Comparison of ENCODE assay signal across 24 cellular contexts in the genomic region with DNA sequence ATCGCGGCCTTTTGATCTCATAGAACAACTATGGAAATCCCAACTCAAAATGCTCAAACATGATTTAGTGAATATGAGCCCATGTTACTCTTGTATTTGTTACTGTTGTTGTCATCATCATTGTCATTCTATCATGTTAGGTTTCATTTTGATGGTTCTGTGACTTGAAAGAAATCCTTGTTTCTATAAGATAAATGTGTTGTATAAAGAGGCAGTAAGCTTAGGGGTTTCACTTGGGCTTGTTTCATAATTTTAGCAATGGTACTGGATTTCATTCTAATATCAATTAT. TPM values are rescaled to one million over a fixed set of nuclear protein-coding genes. Genes with fewer than 3 reads are reported as not detected.
DNase-seq lines count a peak whose midpoint lies in the region; ATAC-seq, FAIRE-seq and TF ChIP-seq lines count a peak whose summit lies in the region.
"Had no signal": no experiment of that assay in that cellular context is flagged by ENCODE, and none has a peak within 500 bp of the region (broad histone marks: within the 10 kb centered on the region; RNA-seq: fewer than 3 reads in every experiment).

No MANE protein-coding gene starts in this region.

- H3K79me2 ChIP-seq in HepG2 (ENCODE audit: insufficient read depth, low read length): no peaks in the 10 kb centered on the region

- H3K27me3 Mint-ChIP-seq in activated CD4-positive, alpha-beta memory T cell treated with anti-CD3 and anti-CD28 coated beads for 36 hours: no peaks in the 10 kb centered on the region
- no peaks in the 10 kb centered on the region for H3K27me3 Mint-ChIP-seq in central memory CD8-positive, alpha-beta T cell
- H3K27me3 Mint-ChIP-seq in stimulated activated naive CD8-positive, alpha-beta T cell treated with anti-CD3 and anti-CD28 coated beads, Interleukin-15, amount 100 ng/mL, for 72 hours: no peaks in the 10 kb centered on the region

- no peaks in the 10 kb centered on the region for H4K20me1 ChIP-seq in HepG2 (ENCODE audit: insufficient read depth, low read length)

- DNase-seq in HepG2 (ENCODE audit: low spot score) (no peak), KBM-7 (no peak)
- DNase-seq in activated CD4-positive, alpha-beta memory T cell treated with anti-CD3 and anti-CD28 coated beads for 36 hours: no peak
- no peak for DNase-seq in central memory CD8-positive, alpha-beta T cell (ENCODE audit: low spot score in 2 of 2)
- no peak for DNase-seq in stimulated activated naive CD8-positive, alpha-beta T cell treated with anti-CD3 and anti-CD28 coated beads, Interleukin-15, amount 100 ng/mL, for 72 hours
- DNase-seq: activated CD4-positive, alpha-beta T cell treated with anti-CD3 and anti-CD28 coated beads, Interleukin-2, amount 50 U/mL, for 4 hours; anterior cingulate cortex; dermis blood vessel endothelial cell; DMS79; Karpas-422; left cardiac atrium; mesendoderm; NCI-H1930; NCI-H226; NCI-H774; retina; stimulated activated CD4-positive, alpha-beta T cell treated with anti-CD3 and anti-CD28 coated beads, Interleukin-4, amount 100 ng/mL, for 1 hour; transverse colon had no signal

- no peak overlapping the region for H3K4me3 ChIP-seq in liver (ENCODE audit: low read depth in 1 of 3, low read length in 3 of 3)
- no peak overlapping the region for H3K4me3 ChIP-seq in HepG2 (replicated peaks in 1 of 3; ENCODE audit: insufficient read depth in 1 of 3, low read depth in 2 of 3, low read length in 3 of 3)
- H3K4me3 ChIP-seq: cardiac muscle cell, transverse colon had no signal

- H3K4me3 Mint-ChIP-seq in activated CD4-positive, alpha-beta memory T cell treated with anti-CD3 and anti-CD28 coated beads for 36 hours: no peak overlapping the region
- peak overlapping the region; percentile 71 for H3K4me3 Mint-ChIP-seq in central memory CD8-positive, alpha-beta T cell
- peak overlapping the region; percentile 54 to 60 for H3K4me3 Mint-ChIP-seq in stimulated activated naive CD8-positive, alpha-beta T cell treated with anti-CD3 and anti-CD28 coated beads, Interleukin-15, amount 100 ng/mL, for 72 hours

- H3K27ac ChIP-seq in liver (ENCODE audit: low read depth in 1 of 2, low read length in 2 of 2) (peak overlapping the region in 1 of 2 donors; percentile 66), HepG2 (ENCODE audit: extremely low read length, insufficient read depth, low read length) (no peak overlapping the region)
- H3K27ac ChIP-seq: cardiac muscle cell had no signal

- H3K4me1 ChIP-seq in liver (ENCODE audit: control insufficient read depth in 4 of 4, insufficient read depth in 4 of 4, low read length in 3 of 4) (peaks cover 1 to 26% (median 17%) of the 10 kb centered on the region in 4 donors), HepG2 (ENCODE audit: insufficient read depth, low read length) (no peaks in the 10 kb centered on the region)

- ATAC-seq in HepG2 (no peak), HG02763 (IDR thresholded peaks at IDR 0.05; ENCODE audit: unreplicated experiment) (no peak)
- ATAC-seq in central memory CD8-positive, alpha-beta T cell (replicated peaks; ENCODE audit: extremely low read depth, poor library complexity, severe bottlenecking): no peak
- no peak for ATAC-seq in stimulated activated naive CD8-positive, alpha-beta T cell treated with anti-CD3 and anti-CD28 coated beads, Interleukin-15, amount 100 ng/mL, for 72 hours
- ATAC-seq: left cardiac atrium had no signal

- in situ Hi-C loops in HepG2 (cut with HindIII; ENCODE audit: extremely low pct_ligation_motif_present, low pct_unique_long_range_greater_than_20kb): no loop called here
- in situ Hi-C loops in KBM-7 (cut with MboI; ENCODE audit: low pct_unique_long_range_greater_than_20kb, low sequenced_read_pairs): no loop called here

- no peak overlapping the region for H2AFZ ChIP-seq in HepG2 (ENCODE audit: low read length)

- H3K27ac Mint-ChIP-seq in activated CD4-positive, alpha-beta memory T cell treated with anti-CD3 and anti-CD28 coated beads for 36 hours: peak overlapping the region; percentile 78
- peak overlapping the region; percentile 91 for H3K27ac Mint-ChIP-seq in central memory CD8-positive, alpha-beta T cell (ENCODE audit: low read depth)
- peak overlapping the region; percentile 94 for H3K27ac Mint-ChIP-seq in stimulated activated naive CD8-positive, alpha-beta T cell treated with anti-CD3 and anti-CD28 coated beads, Interleukin-15, amount 100 ng/mL, for 72 hours

- no peaks in the 10 kb centered on the region for H3K9me3 ChIP-seq in liver (ENCODE audit: control insufficient read depth in 4 of 4, low read length in 3 of 4)
- peaks cover under 1% of the 10 kb centered on the region; the same call in 1 of the 2 replicates for H3K9me3 ChIP-seq in HepG2 (ENCODE audit: low read length)
- H3K9me3 ChIP-seq: transverse colon had no signal

- no peak for TF ChIP-seq RAD21 in liver (IDR thresholded peaks at IDR 0.05)
- no peak for TF ChIP-seq RAD21 in HepG2 (CRISPR knock-in tag; IDR thresholded peaks at IDR 0.05)

- no TSS peak for BruUV-seq in HepG2 (replicated peaks; lab: Mats Ljungman, UMichigan)

- 75% methylated on average over 2 of the region's 2 CpGs for WGBS in liver
- WGBS in HepG2 (ENCODE audit: low lambda C conversion rate): 39% methylated on average over 2 of the region's 2 CpGs

- no peak for FAIRE-seq in HepG2 (lab: Jason Lieb, UNC)
- FAIRE-seq: HTR-8/SVneo had no signal

- H3K27me3 ChIP-seq in liver (ENCODE audit: control insufficient read depth in 4 of 4, insufficient read depth in 4 of 4, low read length in 3 of 4) (no peaks in the 10 kb centered on the region), HepG2 (ENCODE audit: control insufficient read depth in 1 of 2, insufficient read depth in 2 of 2, low read length in 2 of 2) (no peaks in the 10 kb centered on the region)
- H3K27me3 ChIP-seq: cardiac muscle cell, transverse colon had no signal

- CTCF ChIA-PET in HepG2 (lab: Yijun Ruan, JAX; ENCODE audit: low intra/inter-chr PET ratio, low total read pairs): no interaction called here
- CTCF ChIA-PET in activated CD4-positive, alpha-beta memory T cell treated with anti-CD3 and anti-CD28 coated beads for 36 hours (lab: Charles Lee): interaction anchor here (6.0 kb wide), 1 partner anchor 13 kb away, joined by 33 read pairs; a partner anchor contains a TSS

- TF ChIP-seq POLR2A in HepG2 (IDR thresholded peaks at IDR 0.05; ENCODE audit: insufficient read depth in 1 of 2, low read depth in 2 of 2, low read length in 2 of 2): no peak

- H3K9ac ChIP-seq in liver (ENCODE audit: low read depth in 1 of 2, low read length in 2 of 2): no peak overlapping the region
- H3K9ac ChIP-seq in HepG2 (ENCODE audit: insufficient read depth, low read depth, low read length): no peak overlapping the region

- peaks cover 58% of the 10 kb centered on the region for H3K4me1 Mint-ChIP-seq in activated CD4-positive, alpha-beta memory T cell treated with anti-CD3 and anti-CD28 coated beads for 36 hours (ENCODE audit: low read depth)
- peaks cover 47% of the 10 kb centered on the region for H3K4me1 Mint-ChIP-seq in central memory CD8-positive, alpha-beta T cell
- peaks cover 67% of the 10 kb centered on the region for H3K4me1 Mint-ChIP-seq in stimulated activated naive CD8-positive, alpha-beta T cell treated with anti-CD3 and anti-CD28 coated beads, Interleukin-15, amount 100 ng/mL, for 72 hours

- peaks cover 15% of the 10 kb centered on the region for H3K36me3 Mint-ChIP-seq in activated CD4-positive, alpha-beta memory T cell treated with anti-CD3 and anti-CD28 coated beads for 36 hours
- H3K36me3 Mint-ChIP-seq in central memory CD8-positive, alpha-beta T cell (ENCODE audit: insufficient read depth): peaks cover 9% of the 10 kb centered on the region

- H3K36me3 ChIP-seq in liver (ENCODE audit: control insufficient read depth in 4 of 4, insufficient read depth in 3 of 4, low read depth in 1 of 4, low read length in 3 of 4) (no peaks in the 10 kb centered on the region), HepG2 (replicated peaks in 1 of 2; ENCODE audit: control insufficient read depth in 1 of 2, insufficient read depth in 2 of 2, low read length in 2 of 2) (no peaks in the 10 kb centered on the region)
- H3K36me3 ChIP-seq: cardiac muscle cell, transverse colon had no signal

- no peak for TF ChIP-seq CTCF in liver (IDR thresholded peaks at IDR 0.05; ENCODE audit: low read depth, low read length, missing input control)
- TF ChIP-seq CTCF in HepG2 (CRISPR knock-in tag; IDR thresholded peaks at IDR 0.05): no peak

- H3K9me3 Mint-ChIP-seq in activated CD4-positive, alpha-beta memory T cell treated with anti-CD3 and anti-CD28 coated beads for 36 hours: peaks cover 19% of the 10 kb centered on the region
- no peaks in the 10 kb centered on the region for H3K9me3 Mint-ChIP-seq in central memory CD8-positive, alpha-beta T cell
- H3K9me3 Mint-ChIP-seq in stimulated activated naive CD8-positive, alpha-beta T cell treated with anti-CD3 and anti-CD28 coated beads, Interleukin-15, amount 100 ng/mL, for 72 hours: peaks cover 23 to 41% of the 10 kb centered on the region in 2 donors

- H3K4me2 ChIP-seq in HepG2 (ENCODE audit: low read depth, low read length): no peak overlapping the region

- POLR2A ChIA-PET in HepG2 (lab: Yijun Ruan, JAX): no interaction called here
- POLR2A ChIA-PET in activated CD4-positive, alpha-beta memory T cell treated with anti-CD3 and anti-CD28 coated beads for 36 hours (lab: Charles Lee): interaction anchor here (1.2 to 3.4 kb wide), 5 partner anchors 12 to 161 kb away, joined by 3 to 21 read pairs (median 7); a partner anchor contains a TSS

- intact Hi-C loops in HepG2 (cut with micrococcal nuclease; ENCODE audit: unreplicated experiment): no loop called here
- intact Hi-C loops in activated CD4-positive, alpha-beta memory T cell treated with anti-CD3 and anti-CD28 coated beads for 36 hours (cut with micrococcal nuclease): loop anchor here (1.0 to 5.0 kb wide), 3 partner anchors 11 to 164 kb away; no protein-coding TSS in a partner anchor

- TF ChIP-seq EP300 in HepG2 (IDR thresholded peaks at IDR 0.05; ENCODE audit: low read depth in 2 of 2, low read length in 2 of 2) (no peak), HepG2 (CRISPR knock-in tag; IDR thresholded peaks at IDR 0.05; ENCODE audit: borderline replicate concordance) (no peak)

RNA-seq across cellular contexts. Expression of a gene that starts 15.3 kb away (rescaled TPM):
- total RNA-seq in liver: 1 to 10 TPM; 1.9 to 3.8 TPM
- 1 to 10 TPM in 1 of 2 donors, under 1 TPM in 1; 0.78 to 1.5 TPM for polyA plus RNA-seq in liver
- total RNA-seq in HepG2 (2016; rRNA removed; fragmentation: Illumina TruSeq; extraction: Trizol): not detected in 2 replicates
- not detected in 2 replicates for total RNA-seq in HepG2 (2016; cell fraction: cytosol; rRNA removed; fragmentation: Illumina TruSeq; extraction: Trizol; ENCODE audit: low read depth)
- total RNA-seq in HepG2 (2016; cell fraction: insoluble cytoplasmic fraction; rRNA removed; fragmentation: Illumina TruSeq; extraction: Trizol): not detected in 2 replicates
- total RNA-seq in HepG2 (2016; cell fraction: membrane; rRNA removed; fragmentation: Illumina TruSeq; extraction: Trizol): not detected in 2 replicates
- total RNA-seq in HepG2 (2016; cell fraction: nucleus; rRNA removed; fragmentation: Illumina TruSeq; extraction: Trizol): not detected in 2 replicates
- 0.01 TPM in 1 of 2 replicates, not detected in the other for polyA plus RNA-seq in HepG2 (2011; rRNA removed)
- not detected in 2 replicates for polyA plus RNA-seq in HepG2 (2011; cell fraction: cytosol; rRNA removed)
- polyA plus RNA-seq in HepG2 (2011; cell fraction: nucleus; rRNA removed): not detected in 2 replicates
- not detected in 2 replicates for polyA plus RNA-seq in HepG2 (2012)
- not detected in 2 replicates for polyA plus RNA-seq in HepG2 (2016; cell fraction: cytosol; fragmentation: Illumina TruSeq; extraction: Trizol; ENCODE audit: low read depth)
- polyA plus RNA-seq in HepG2 (2016; cell fraction: insoluble cytoplasmic fraction; fragmentation: Illumina TruSeq; extraction: Trizol; ENCODE audit: low read depth): not detected in 2 replicates
- polyA plus RNA-seq in HepG2 (2016; cell fraction: membrane; fragmentation: Illumina TruSeq; extraction: Trizol; ENCODE audit: low read depth): not detected in 2 replicates
- not detected in 2 replicates for polyA plus RNA-seq in HepG2 (2016; cell fraction: nucleus; fragmentation: Illumina TruSeq; extraction: Trizol; ENCODE audit: insufficient read depth, low read depth)
- 0.33 TPM in 1 of 2 replicates, not detected in the other for polyA minus RNA-seq in HepG2 (2011; rRNA and poly(A)+ RNA removed; ENCODE audit: low replicate concordance)
- polyA minus RNA-seq in HepG2 (2011; cell fraction: cytosol; rRNA and poly(A)+ RNA removed): not detected in 2 replicates
- polyA minus RNA-seq in HepG2 (2011; cell fraction: nucleus; rRNA and poly(A)+ RNA removed): not detected in 2 replicates
- total RNA-seq in activated CD4-positive, alpha-beta memory T cell treated with anti-CD3 and anti-CD28 coated beads for 36 hours: 10 to 100 TPM; 95.1 to 95.7 TPM
- total RNA-seq: OCI-LY7, osteocyte had no signal

Comparison
In these comparisons a context has a peak if more than half of its experiments do, and no peak if none do; other contexts are left out.
1. RNA of a gene that starts 15.3 kb away (total RNA-seq): 95.1 to 95.7 TPM in activated CD4-positive, alpha-beta memory T cell treated with anti-CD3 and anti-CD28 coated beads for 36 hours; 1.9 to 3.8 TPM in liver and not detected in HepG2; every median in the first group is over 10 times any median in the second.
2. Peak in every context shown above with its lines, with median percentiles within 50 percentile points of each other: H3K27ac Mint-ChIP-seq.